Comparison of ENCODE assay signal across 26 cellular contexts in the genomic region with DNA sequence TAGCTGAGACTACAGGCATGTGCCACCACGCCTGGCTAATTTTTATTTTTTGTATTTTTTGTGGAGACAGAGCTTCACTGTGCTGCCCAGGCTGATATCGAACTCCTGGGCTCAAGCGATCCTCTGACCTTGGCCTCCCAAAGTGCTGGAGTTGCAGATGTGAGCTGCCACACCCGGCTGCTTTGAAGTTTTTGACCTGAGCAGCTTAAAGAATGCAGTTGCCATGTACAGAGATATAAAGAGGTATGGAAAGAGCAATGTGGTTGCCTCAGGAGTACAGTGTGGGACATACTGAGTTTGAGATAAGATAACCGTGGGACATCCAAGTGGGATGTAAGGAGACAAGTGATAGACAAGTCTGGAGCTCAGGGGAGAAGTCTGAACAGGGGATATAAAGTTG.
DNase-seq lines count a peak whose midpoint lies in the region; TF ChIP-seq lines count a peak whose summit lies in the region.
"Had no signal": no experiment of that assay in that cellular context is flagged by ENCODE, and none has a peak within 500 bp of the region (broad histone marks: within the 10 kb centered on the region; RNA-seq: fewer than 3 reads in every experiment).

No MANE protein-coding gene starts in this region.

- H3K4me3 ChIP-seq in Caco-2 (ENCODE audit: low read depth, low read length) = no peak overlapping the region
- H3K4me3 ChIP-seq: A549; BLaER1; BLaER1 treated with 17β-estradiol and CSF1 and Interleukin-3, amounts not matched to agents 10 nM and 100 nM had no signal

- no TSS peak for BruUV-seq in Caco-2 (replicated peaks; lab: Mats Ljungman, UMichigan)

- no peaks in the 10 kb centered on the region for H3K9me3 Mint-ChIP-seq in Caco-2 (ENCODE audit: unreplicated experiment)
- H3K9me3 Mint-ChIP-seq: CD4-positive, alpha-beta T cell; CD8-positive, alpha-beta memory T cell; CD8-positive, alpha-beta T cell had no signal

- intact Hi-C loops in Caco-2 (cut with micrococcal nuclease; ENCODE audit: unreplicated experiment) = no loop called here

- POLR2A ChIA-PET in Caco-2 (lab: Charles Lee) = interaction anchor here (0.5 to 0.6 kb wide), 2 partner anchors 45 to 293 kb away, joined by 3 to 7 read pairs; partner anchors contain the start of gene KCTD15
- POLR2A ChIA-PET in HEK293T (lab: Yijun Ruan, JAX) = interaction anchor here (1.7 kb wide), 1 partner anchor 45 kb away, joined by 5 read pairs; no protein-coding TSS in a partner anchor

- H3K9me3 ChIP-seq in Caco-2 = no peaks in the 10 kb centered on the region
- H3K9me3 ChIP-seq: BE2C had no signal

- H3K4me3 Mint-ChIP-seq in Caco-2 (ENCODE audit: unreplicated experiment) = no peak overlapping the region
- H3K4me3 Mint-ChIP-seq: B cell; CD14-positive monocyte; CD4-positive, alpha-beta memory T cell; CD4-positive, alpha-beta T cell; CD4-positive, CD25-positive, alpha-beta regulatory T cell; CD8-positive, alpha-beta memory T cell; CD8-positive, alpha-beta T cell had no signal

- peaks cover 5% of the 10 kb centered on the region for H3K27me3 Mint-ChIP-seq in Caco-2 (ENCODE audit: insufficient read depth, unreplicated experiment)

- H3K4me1 ChIP-seq in Caco-2 = peaks cover 16% of the 10 kb centered on the region; the same call in 1 of the 2 replicates
- H3K4me1 ChIP-seq: A549; BE2C; BLaER1; BLaER1 treated with 17β-estradiol and CSF1 and Interleukin-3, amounts not matched to agents 10 nM and 100 nM had no signal

- H3K27ac Mint-ChIP-seq in Caco-2 (ENCODE audit: unreplicated experiment) = no peak overlapping the region
- H3K27ac Mint-ChIP-seq: B cell; CD4-positive, alpha-beta T cell; CD4-positive, CD25-positive, alpha-beta regulatory T cell; CD8-positive, alpha-beta memory T cell; CD8-positive, alpha-beta T cell had no signal

- CTCF ChIA-PET in Caco-2 (lab: Charles Lee) (interaction anchor here (0.8 to 1.3 kb wide), 3 partner anchors 46 to 312 kb away, joined by 3 to 4 read pairs (median 4); no protein-coding TSS in a partner anchor), HEK293T (lab: Yijun Ruan, JAX) (interaction anchor here (1.0 kb wide), 1 partner anchor 312 kb away, joined by 3 read pairs; no protein-coding TSS in a partner anchor)

- H3K36me3 Mint-ChIP-seq in Caco-2 (ENCODE audit: insufficient read depth, unreplicated experiment) = no peaks in the 10 kb centered on the region
- H3K36me3 Mint-ChIP-seq: CD14-positive monocyte; CD4-positive, alpha-beta memory T cell; CD4-positive, CD25-positive, alpha-beta regulatory T cell; CD8-positive, alpha-beta memory T cell; CD8-positive, alpha-beta T cell had no signal

- H3K4me1 Mint-ChIP-seq in Caco-2 (ENCODE audit: low read depth, unreplicated experiment) = no peaks in the 10 kb centered on the region
- H3K4me1 Mint-ChIP-seq: B cell; CD14-positive monocyte; CD4-positive, alpha-beta memory T cell; CD4-positive, CD25-positive, alpha-beta regulatory T cell; CD8-positive, alpha-beta memory T cell had no signal

- DNase-seq in Caco-2 (peak; percentile 32 to 56), HEK293T (ENCODE audit: extremely low spot score) (no peak)
- DNase-seq: 8988T; ACHN; AML-193; BE2C; C1 segment of cervical spinal cord; Calu3; CD4-positive, alpha-beta memory T cell; CD4-positive, alpha-beta T cell; CD4-positive, CD25-positive, alpha-beta regulatory T cell; CD8-positive, alpha-beta memory T cell; CD8-positive, alpha-beta T cell; COR-L47; DMS 273 treated with DMSO at 0.1 percent for 48 hours; DMS153; DMS53; DMS79; DMS79 treated with DMSO at 0.1 percent for 48 hours; DND-41; EL had no signal

- TF ChIP-seq CTCF in Caco-2 (IDR thresholded peaks at IDR 0.05; ENCODE audit: insufficient read depth in 1 of 2, low read depth in 1 of 2, low read length in 1 of 2, severe bottlenecking in 1 of 2, unreplicated experiment in 1 of 2) = no peak

- no peaks in the 10 kb centered on the region for H3K27me3 ChIP-seq in Caco-2 (replicated peaks; ENCODE audit: control insufficient read depth, insufficient read depth, low read length)
- H3K27me3 ChIP-seq: BE2C; BLaER1; BLaER1 treated with 17β-estradiol and CSF1 and Interleukin-3, amounts not matched to agents 10 nM and 100 nM had no signal

- no peaks in the 10 kb centered on the region for H3K36me3 ChIP-seq in Caco-2 (ENCODE audit: control insufficient read depth, insufficient read depth, low read length)
- H3K36me3 ChIP-seq: BE2C; BLaER1; BLaER1 treated with 17β-estradiol and CSF1 and Interleukin-3, amounts not matched to agents 10 nM and 100 nM had no signal

TF ChIP-seq in HEK293T, 16 proteins besides CTCF, POLR2A, EP300 and RAD21:
- no peak for TF ChIP-seq ELF4 (IDR thresholded peaks at IDR 0.05)
- TF ChIP-seq HDGF (IDR thresholded peaks at IDR 0.05; ENCODE audit: borderline replicate concordance) = no peak
- no peak for TF ChIP-seq SP1 (IDR thresholded peaks at IDR 0.05)
- no peak for TF ChIP-seq FOXA1 (IDR thresholded peaks at IDR 0.05)
- TF ChIP-seq NFRKB (IDR thresholded peaks at IDR 0.05) = no peak
- no peak for TF ChIP-seq SUZ12 (IDR thresholded peaks at IDR 0.05)
- no peak for TF ChIP-seq ARNT (IDR thresholded peaks at IDR 0.05)
- TF ChIP-seq LEF1 (IDR thresholded peaks at IDR 0.05; ENCODE audit: borderline replicate concordance) = no peak
- TF ChIP-seq FOXM1 (IDR thresholded peaks at IDR 0.05; ENCODE audit: borderline replicate concordance) = no peak
- TF ChIP-seq TARDBP (IDR thresholded peaks at IDR 0.05) = no peak
TF ChIP-seq in HEK293T: peak in this region for 0.
